In genomic region chr16:88651276-88651988, GRCh38 we compare ENCODE assay signal across 6 cellular contexts. TPM values are rescaled to one million over a fixed set of nuclear protein-coding genes. Genes with fewer than 3 reads are reported as not detected.
A peak's percentile ranks its signal among the peaks of the same experiment; 100 is the strongest.
DNase-seq lines count a peak whose midpoint lies in the region; ATAC-seq, FAIRE-seq and TF ChIP-seq lines count a peak whose summit lies in the region.

No MANE protein-coding gene starts in this region.

- 0 out of 2 replicates have a peak overlapping the region, but pooled peaks have one; percentile 1 for H4K5ac ChIP-seq in IMR-90 (ENCODE audit: low read depth, low read length)

- H3K4me1 ChIP-seq in IMR-90 (ENCODE audit: control insufficient read depth, insufficient read depth, low read length) (peaks cover 5% of the 10 kb centered on the region; the same call in 1 of the 2 replicates), lung (ENCODE audit: control insufficient read depth in 2 of 2, insufficient read depth in 2 of 2, low read length in 2 of 2) (peaks cover 0 to 12% of the 10 kb centered on the region in 2 donors), upper lobe of right lung (peaks cover 21% of the 10 kb centered on the region)

- H3K36me3 ChIP-seq in IMR-90 (ENCODE audit: control insufficient read depth, insufficient read depth, low read length) (peaks cover 13% of the 10 kb centered on the region), lung (ENCODE audit: control insufficient read depth in 2 of 2, insufficient read depth in 2 of 2, low read length in 2 of 2) (peaks cover 0 to 45% of the 10 kb centered on the region in 2 donors), upper lobe of right lung (peaks cover 21% of the 10 kb centered on the region)

- POLR2A ChIA-PET in IMR-90 (lab: Charles Lee; ENCODE audit: unreplicated experiment) = no interaction called here

- H3K9me3 ChIP-seq in IMR-90 (ENCODE audit: control insufficient read depth, insufficient read depth, low read length) (no peaks in the 10 kb centered on the region), lung (ENCODE audit: control insufficient read depth in 2 of 2, insufficient read depth in 1 of 2, low read length in 1 of 2) (no peaks in the 10 kb centered on the region), upper lobe of right lung (no peaks in the 10 kb centered on the region)

- FAIRE-seq in D721Med (lab: Jason Lieb, UNC) = no peak

- peak overlapping the region; percentile 71 for H3K4ac ChIP-seq in IMR-90 (ENCODE audit: low read depth, low read length)

- peak; percentile 74 for ATAC-seq in GM19351 (IDR thresholded peaks at IDR 0.05; ENCODE audit: unreplicated experiment)
- ATAC-seq in IMR-90 (ENCODE audit: low read depth) = no peak
- peak; percentile 25 for ATAC-seq in lung (ENCODE audit: insufficient read depth, low FRiP score)
- peak; percentile 39 for ATAC-seq in upper lobe of right lung

- no peak overlapping the region for H2BK20ac ChIP-seq in IMR-90 (ENCODE audit: low read depth, low read length)

- 77% methylated on average over 9 of the region's 24 CpGs; no CpG with 5 or more reads in 1 of the 2 experiments for WGBS in IMR-90 (ENCODE audit: extremely low coverage in 2 of 2, insufficient read length in 1 of 2), 2 experiments
- WGBS in lung, 2 donors = 32 to 34% methylated on average over 24 of the region's 24 CpGs

- H2BK15ac ChIP-seq in IMR-90 (ENCODE audit: low read depth, low read length) = no peak overlapping the region

- intact Hi-C loops in IMR-90 (cut with micrococcal nuclease) (no loop called here), upper lobe of right lung (cut with DNase I) (no loop called here)

- H3K79me1 ChIP-seq in IMR-90 (ENCODE audit: low read depth in 1 of 2, low read length in 2 of 2) = peaks cover 0 to 20% of the 10 kb centered on the region in 2 experiments; a peak in 1 of 4 replicates

- H3K23ac ChIP-seq in IMR-90 (ENCODE audit: low read depth, low read length) = no peak overlapping the region

- TF ChIP-seq CTCF in IMR-90 (conservative IDR thresholded peaks at IDR 0.05; ENCODE audit: low read depth, low read length) (no peak), lung (IDR thresholded peaks at IDR 0.05; ENCODE audit: control extremely low read depth, extremely low read depth) (no peak), upper lobe of right lung (IDR thresholded peaks at IDR 0.05) (no peak), D721Med (IDR thresholded peaks at IDR 0.05; ENCODE audit: insufficient read depth, missing control alignments) (no peak)

- H3K9ac ChIP-seq in IMR-90 (ENCODE audit: low read depth, low read length) = peak overlapping the region; percentile 33

- H3K27ac ChIP-seq in IMR-90 (ENCODE audit: insufficient read depth, low read length) = no peak overlapping the region; the same call in 1 of the 2 replicates
- peak overlapping the region; percentile 14 to 87 for H3K27ac ChIP-seq in lung (ENCODE audit: low read depth in 1 of 2, low read length in 1 of 2)
- peak overlapping the region; percentile 84 for H3K27ac ChIP-seq in upper lobe of right lung

- no peak overlapping the region for H4K91ac ChIP-seq in IMR-90 (ENCODE audit: insufficient read depth, low read depth, low read length)

- no peak for TF ChIP-seq POLR2A in IMR-90 (IDR thresholded peaks at IDR 0.05; ENCODE audit: low read depth, low read length)

- in situ Hi-C loops in IMR-90 (cut with MboI; ENCODE audit: low sequenced_read_pairs) = no loop called here

- H3K14ac ChIP-seq in IMR-90 (replicated peaks; ENCODE audit: low read depth, low read length) = peak overlapping the region; percentile 37; the same call in 1 of the 2 replicates

- peak overlapping the region in 1 of 2 experiments; percentile 60; a peak in 1 of 4 replicates for H4K8ac ChIP-seq in IMR-90 (ENCODE audit: low read depth in 2 of 2, low read length in 2 of 2)

- dilution Hi-C loops in IMR-90 (cut with HindIII; ENCODE audit: low sequenced_read_pairs, unreplicated experiment) = no loop called here

- no peak overlapping the region for H3K56ac ChIP-seq in IMR-90 (ENCODE audit: extremely low read depth, insufficient read depth, low read length)

- peak overlapping the region; percentile 94 for H2AK9ac ChIP-seq in IMR-90 (replicated peaks; ENCODE audit: low read depth, low read length, poor library complexity)

- H2BK120ac ChIP-seq in IMR-90 (ENCODE audit: low read depth, low read length) = no peak overlapping the region

- no peak for DNase-seq in IMR-90
- peak; percentile 62 for DNase-seq in activated gamma-delta T cell treated with Interleukin-2 at 50 U/mL for 16 hours
- peak; percentile 56 for DNase-seq in lung (ENCODE audit: low spot score)
- DNase-seq in upper lobe of right lung = peak; percentile 69
- DNase-seq in D721Med (ENCODE audit: insufficient read length, low spot score) = no peak

- TF ChIP-seq RAD21 in IMR-90 (IDR thresholded peaks at IDR 0.05; ENCODE audit: low read length) = no peak

- H2BK5ac ChIP-seq in IMR-90 (ENCODE audit: low read depth, low read length, poor library complexity, severe bottlenecking) = no peak overlapping the region

- H3K27me3 ChIP-seq in IMR-90 (ENCODE audit: control insufficient read depth, insufficient read depth, low read length) (no peaks in the 10 kb centered on the region), lung (ENCODE audit: control insufficient read depth, insufficient read depth) (no peaks in the 10 kb centered on the region), upper lobe of right lung (no peaks in the 10 kb centered on the region)

- H3K18ac ChIP-seq in IMR-90 (ENCODE audit: low read depth, low read length) = no peak overlapping the region

- H2AFZ ChIP-seq in IMR-90 (replicated peaks; ENCODE audit: low read length, poor library complexity) = peak overlapping the region; percentile 95

- no TSS peak for BruUV-seq in IMR-90 (replicated peaks; lab: Mats Ljungman, UMichigan)

- H4K20me1 ChIP-seq in IMR-90 (ENCODE audit: insufficient read depth, low read length) = peaks cover 3% of the 10 kb centered on the region; the same call in 1 of the 2 replicates

- H2AK5ac ChIP-seq in IMR-90 (ENCODE audit: low read depth, low read length) = peak overlapping the region; percentile 87

- CTCF ChIA-PET in IMR-90 (lab: Yijun Ruan, JAX) = no interaction called here

- no peaks in the 10 kb centered on the region for H3K9me1 ChIP-seq in IMR-90 (ENCODE audit: insufficient read depth, low read length)

- H3K4me3 ChIP-seq in IMR-90 (ENCODE audit: insufficient read depth, low read depth, low read length) (peak overlapping the region; percentile 93), lung (no peak overlapping the region), upper lobe of right lung (peak overlapping the region; percentile 78)

- H3K4me2 ChIP-seq in IMR-90 (ENCODE audit: low read depth, low read length) = peak overlapping the region; percentile 64

TF ChIP-seq in IMR-90, 13 proteins besides CTCF, POLR2A, EP300 and RAD21:
- TF ChIP-seq BHLHE40 (IDR thresholded peaks at IDR 0.05; ENCODE audit: low read depth, low read length) = no peak
- no peak for TF ChIP-seq SMC3 (IDR thresholded peaks at IDR 0.05; ENCODE audit: low read depth, low read length)
- TF ChIP-seq CEBPB (IDR thresholded peaks at IDR 0.05; ENCODE audit: low read depth, low read length) = no peak
- no peak for TF ChIP-seq MAFK (IDR thresholded peaks at IDR 0.05; ENCODE audit: low read depth, low read length)
- no peak for TF ChIP-seq RCOR1 (IDR thresholded peaks at IDR 0.05; ENCODE audit: insufficient replicate concordance, low read length)
- TF ChIP-seq MAZ (IDR thresholded peaks at IDR 0.05; ENCODE audit: borderline replicate concordance, low read depth, low read length) = no peak
- no peak for TF ChIP-seq CHD1 (IDR thresholded peaks at IDR 0.05; ENCODE audit: low read depth, low read length)
- TF ChIP-seq FOS (IDR thresholded peaks at IDR 0.05; ENCODE audit: low read depth, low read length) = no peak
- no peak for TF ChIP-seq RFX5 (IDR thresholded peaks at IDR 0.05; ENCODE audit: low read depth, low read length)
TF ChIP-seq in IMR-90: peak in this region for 0.

RNA-seq across cellular contexts. Expression of gene CYBA, which starts 0.6 kb away (rescaled TPM):
- total RNA-seq in IMR-90 (2012; rRNA removed) (65.6 and 90.5 TPM in 2 replicates), lung (100 to 1,000 TPM; 113 to 404 TPM), upper lobe of right lung (257 TPM)
- polyA plus RNA-seq in IMR-90 (2012; rRNA removed) (169 and 228 TPM in 2 replicates), lung (100 to 1,000 TPM; 294 to 879 TPM)
- 205 and 351 TPM in 2 replicates for polyA plus RNA-seq in IMR-90 (2012; cell fraction: cytosol; rRNA removed)
- polyA plus RNA-seq in IMR-90 (2012; cell fraction: nucleus; rRNA removed; ENCODE audit: low replicate concordance) = 119 and 281 TPM in 2 replicates

RNA-seq across cellular contexts. Expression of gene MVD, which starts 11.5 kb away (rescaled TPM):
- total RNA-seq in IMR-90 (2012; rRNA removed) = 17.2 and 18.3 TPM in 2 replicates
- 28.4 and 33.1 TPM in 2 replicates for polyA plus RNA-seq in IMR-90 (2012; rRNA removed)
- 28.1 and 45.4 TPM in 2 replicates for polyA plus RNA-seq in IMR-90 (2012; cell fraction: cytosol; rRNA removed)
- 63.8 and 197 TPM in 2 replicates for polyA plus RNA-seq in IMR-90 (2012; cell fraction: nucleus; rRNA removed; ENCODE audit: low replicate concordance)
- total RNA-seq in lung = 100 to 1,000 TPM in 1 of 2 donors, 10 to 100 TPM in 1; 39.1 to 123 TPM
- 100 to 1,000 TPM; 115 to 135 TPM for polyA plus RNA-seq in lung
- total RNA-seq in upper lobe of right lung = 104 TPM

RNA-seq across cellular contexts. Expression of gene IL17C, which starts 13.1 kb away (rescaled TPM):
- not detected in 2 replicates for total RNA-seq in IMR-90 (2012; rRNA removed)
- polyA plus RNA-seq in IMR-90 (2012; rRNA removed) = 0.09 TPM in 1 of 2 replicates, not detected in the other
- polyA plus RNA-seq in IMR-90 (2012; cell fraction: cytosol; rRNA removed) = 0.12 TPM in 1 of 2 replicates, not detected in the other
- polyA plus RNA-seq in IMR-90 (2012; cell fraction: nucleus; rRNA removed; ENCODE audit: low replicate concordance) = 0.71 and 1.6 TPM in 2 replicates
- total RNA-seq in lung = not detected
- 1 to 10 TPM in 1 of 2 donors, under 1 TPM in 1; 0.14 to 1.8 TPM for polyA plus RNA-seq in lung
- not detected for total RNA-seq in upper lobe of right lung

RNA-seq across cellular contexts. Expression of gene SNAI3, which starts 34.9 kb away (rescaled TPM):
- total RNA-seq in IMR-90 (2012; rRNA removed) (not detected in 2 replicates), lung (1 to 10 TPM; 1.1 to 2.6 TPM), upper lobe of right lung (7.0 TPM)
- polyA plus RNA-seq in IMR-90 (2012; rRNA removed) (0.21 and 0.34 TPM in 2 replicates), lung (1 to 10 TPM; 3.2 to 3.8 TPM)
- 0.19 and 0.21 TPM in 2 replicates for polyA plus RNA-seq in IMR-90 (2012; cell fraction: cytosol; rRNA removed)
- polyA plus RNA-seq in IMR-90 (2012; cell fraction: nucleus; rRNA removed; ENCODE audit: low replicate concordance) = 0.11 and 0.23 TPM in 2 replicates

RNA-seq across cellular contexts. Expression of gene RNF166, which starts 54.8 kb away (rescaled TPM):
- total RNA-seq in IMR-90 (2012; rRNA removed) = 6.9 and 8.1 TPM in 2 replicates
- 17.4 and 24.1 TPM in 2 replicates for polyA plus RNA-seq in IMR-90 (2012; rRNA removed)
- polyA plus RNA-seq in IMR-90 (2012; cell fraction: cytosol; rRNA removed) = 13.4 and 20.8 TPM in 2 replicates
- 31.6 and 83.7 TPM in 2 replicates for polyA plus RNA-seq in IMR-90 (2012; cell fraction: nucleus; rRNA removed; ENCODE audit: low replicate concordance)
- total RNA-seq in lung = 10 to 100 TPM; 15.2 to 45.9 TPM
- 10 to 100 TPM; 42.4 to 51.6 TPM for polyA plus RNA-seq in lung
- total RNA-seq in upper lobe of right lung = 50.6 TPM

Comparison
In these comparisons a context has a peak if more than half of its experiments do, and no peak if none do; other contexts are left out.
1. DNase-seq: peak in activated gamma-delta T cell treated with Interleukin-2 at 50 U/mL for 16 hours (single experiment), lung (single experiment) and upper lobe of right lung (single experiment); none in IMR-90 (single experiment) and D721Med (single experiment).